ENCODE assay signal across 18 cellular contexts in genomic region chr1:26165126-26165892, GRCh38. TPM values are rescaled to one million over a fixed set of nuclear protein-coding genes. Genes with fewer than 3 reads are reported as not detected.
A peak's percentile ranks its signal among the peaks of the same experiment; 100 is the strongest.
DNase-seq lines count a peak whose midpoint lies in the region; ATAC-seq and TF ChIP-seq lines count a peak whose summit lies in the region.
"Had no signal": no experiment of that assay in that cellular context is flagged by ENCODE, and none has a peak within 500 bp of the region (broad histone marks: within the 10 kb centered on the region; RNA-seq: fewer than 3 reads in every experiment).

No MANE protein-coding gene starts in this region.

- WGBS in upper lobe of left lung, 2 donors: 61 to 62% methylated on average over 12 to 13 of the region's 13 CpGs

- peaks cover 24 to 42% (median 32%) of the 10 kb centered on the region in 4 donors for H3K4me1 ChIP-seq in upper lobe of left lung

- H3K9me3 ChIP-seq in upper lobe of left lung: no peaks in the 10 kb centered on the region
- H3K9me3 ChIP-seq: gastroesophageal sphincter, MG63, Peyer's patch had no signal

- no peaks in the 10 kb centered on the region for H3K36me3 ChIP-seq in upper lobe of left lung
- H3K36me3 ChIP-seq: gastroesophageal sphincter, MG63, Peyer's patch had no signal

- DNase-seq in T-helper 1 cell: no peak
- no peak for DNase-seq in natural killer cell treated with Interleukin-12 subunit alpha and Interleukin-12 subunit beta and Interleukin-15 and Interleukin-18, amount 100 ng/mL, for 72 hours (ENCODE audit: low spot score)
- no peak for DNase-seq in upper lobe of left lung
- DNase-seq: left colon; MG63; NCI-H2227 treated with DMSO at 0.1 percent for 48 hours; occipital lobe; Peyer's patch; stimulated activated CD4-positive, alpha-beta T cell treated with anti-CD3 and anti-CD28 coated beads, Interleukin-15, amount 100 ng/mL, for 24 hours; T1000 had no signal

- no peak for TF ChIP-seq EP300 in upper lobe of left lung (IDR thresholded peaks at IDR 0.05)

- TF ChIP-seq CTCF in upper lobe of left lung (IDR thresholded peaks at IDR 0.05): no peak

- H3K9me3 Mint-ChIP-seq in T-helper 1 cell treated with Interleukin-12 subunit alpha and Interleukin-12 subunit beta and Interleukin-4 antibody, amounts not matched to agents 30 μg/mL and 1 μg/mL, for 36 hours: no peaks in the 10 kb centered on the region
- H3K9me3 Mint-ChIP-seq in IgD-negative memory B cell: no peaks in the 10 kb centered on the region
- no peaks in the 10 kb centered on the region for H3K9me3 Mint-ChIP-seq in dendritic cell treated with granulocyte-macrophage colony-stimulating factor and Interleukin-4, amounts not matched to agents 40 ng/mL and 50 ng/mL, for 4 days
- H3K9me3 Mint-ChIP-seq in natural killer cell treated with Interleukin-12 subunit alpha and Interleukin-12 subunit beta and Interleukin-15 and Interleukin-18, amount 100 ng/mL, for 72 hours: no peaks in the 10 kb centered on the region

- H3K4me1 Mint-ChIP-seq in T-helper 1 cell treated with Interleukin-12 subunit alpha and Interleukin-12 subunit beta and Interleukin-4 antibody, amounts not matched to agents 30 μg/mL and 1 μg/mL, for 36 hours (ENCODE audit: low read depth): peaks cover 30% of the 10 kb centered on the region
- H3K4me1 Mint-ChIP-seq in IgD-negative memory B cell: peaks cover 0 to 7% (median 6%) of the 10 kb centered on the region in 3 donors
- peaks cover 31% of the 10 kb centered on the region for H3K4me1 Mint-ChIP-seq in dendritic cell treated with granulocyte-macrophage colony-stimulating factor and Interleukin-4, amounts not matched to agents 40 ng/mL and 50 ng/mL, for 4 days (ENCODE audit: low read depth)
- H3K4me1 Mint-ChIP-seq in natural killer cell treated with Interleukin-12 subunit alpha and Interleukin-12 subunit beta and Interleukin-15 and Interleukin-18, amount 100 ng/mL, for 72 hours (ENCODE audit: low read depth in 2 of 2): peaks cover 13 to 26% of the 10 kb centered on the region in 2 donors

- no peak for TF ChIP-seq POLR2A in upper lobe of left lung (IDR thresholded peaks at IDR 0.05)

- no peak overlapping the region for H3K4me3 ChIP-seq in upper lobe of left lung
- H3K4me3 ChIP-seq: MG63 had no signal

- H3K27me3 ChIP-seq in upper lobe of left lung: peaks cover 0 to 3% (median 0%) of the 10 kb centered on the region in 4 donors
- H3K27me3 ChIP-seq: gastroesophageal sphincter, MG63 had no signal

- H3K36me3 Mint-ChIP-seq in T-helper 1 cell treated with Interleukin-12 subunit alpha and Interleukin-12 subunit beta and Interleukin-4 antibody, amounts not matched to agents 30 μg/mL and 1 μg/mL, for 36 hours (ENCODE audit: low read depth): no peaks in the 10 kb centered on the region
- no peaks in the 10 kb centered on the region for H3K36me3 Mint-ChIP-seq in IgD-negative memory B cell
- peaks cover 8% of the 10 kb centered on the region for H3K36me3 Mint-ChIP-seq in dendritic cell treated with granulocyte-macrophage colony-stimulating factor and Interleukin-4, amounts not matched to agents 40 ng/mL and 50 ng/mL, for 4 days (ENCODE audit: low read depth)
- H3K36me3 Mint-ChIP-seq in natural killer cell treated with Interleukin-12 subunit alpha and Interleukin-12 subunit beta and Interleukin-15 and Interleukin-18, amount 100 ng/mL, for 72 hours: no peaks in the 10 kb centered on the region

- ATAC-seq in natural killer cell treated with Interleukin-12 subunit alpha and Interleukin-12 subunit beta and Interleukin-15 and Interleukin-18, amount 100 ng/mL, for 72 hours: no peak
- ATAC-seq in GM19324 (IDR thresholded peaks at IDR 0.05; ENCODE audit: low FRiP score, unreplicated experiment): no peak
- ATAC-seq in HG02798 (IDR thresholded peaks at IDR 0.05; ENCODE audit: poor library complexity, unreplicated experiment): no peak
- no peak for ATAC-seq in upper lobe of left lung (ENCODE audit: low FRiP score in 2 of 2)

- no peak overlapping the region for H3K27ac Mint-ChIP-seq in T-helper 1 cell treated with Interleukin-12 subunit alpha and Interleukin-12 subunit beta and Interleukin-4 antibody, amounts not matched to agents 30 μg/mL and 1 μg/mL, for 36 hours
- peak overlapping the region in 2 of 3 donors; percentile 50 to 63 for H3K27ac Mint-ChIP-seq in IgD-negative memory B cell
- H3K27ac Mint-ChIP-seq in dendritic cell treated with granulocyte-macrophage colony-stimulating factor and Interleukin-4, amounts not matched to agents 40 ng/mL and 50 ng/mL, for 4 days: peak overlapping the region; percentile 42
- peak overlapping the region in 1 of 2 donors; percentile 6 for H3K27ac Mint-ChIP-seq in natural killer cell treated with Interleukin-12 subunit alpha and Interleukin-12 subunit beta and Interleukin-15 and Interleukin-18, amount 100 ng/mL, for 72 hours

- peaks cover 58% of the 10 kb centered on the region for H3K27me3 Mint-ChIP-seq in T-helper 1 cell treated with Interleukin-12 subunit alpha and Interleukin-12 subunit beta and Interleukin-4 antibody, amounts not matched to agents 30 μg/mL and 1 μg/mL, for 36 hours (ENCODE audit: low read depth)
- H3K27me3 Mint-ChIP-seq in IgD-negative memory B cell: peaks cover 8% of the 10 kb centered on the region
- H3K27me3 Mint-ChIP-seq in dendritic cell treated with granulocyte-macrophage colony-stimulating factor and Interleukin-4, amounts not matched to agents 40 ng/mL and 50 ng/mL, for 4 days: peaks cover 55% of the 10 kb centered on the region
- peaks cover 6 to 23% of the 10 kb centered on the region in 2 donors for H3K27me3 Mint-ChIP-seq in natural killer cell treated with Interleukin-12 subunit alpha and Interleukin-12 subunit beta and Interleukin-15 and Interleukin-18, amount 100 ng/mL, for 72 hours

- H3K4me3 Mint-ChIP-seq in T-helper 1 cell treated with Interleukin-12 subunit alpha and Interleukin-12 subunit beta and Interleukin-4 antibody, amounts not matched to agents 30 μg/mL and 1 μg/mL, for 36 hours: peak overlapping the region; percentile 57
- peak overlapping the region; percentile 25 to 89 (median 32) for H3K4me3 Mint-ChIP-seq in IgD-negative memory B cell
- H3K4me3 Mint-ChIP-seq in dendritic cell treated with granulocyte-macrophage colony-stimulating factor and Interleukin-4, amounts not matched to agents 40 ng/mL and 50 ng/mL, for 4 days: peak overlapping the region; percentile 68
- H3K4me3 Mint-ChIP-seq in natural killer cell treated with Interleukin-12 subunit alpha and Interleukin-12 subunit beta and Interleukin-15 and Interleukin-18, amount 100 ng/mL, for 72 hours: peak overlapping the region; percentile 26

- intact Hi-C loops in dendritic cell treated with granulocyte-macrophage colony-stimulating factor and Interleukin-4, amounts not matched to agents 40 ng/mL and 50 ng/mL, for 4 days (cut with micrococcal nuclease): loop anchor here (5.0 kb wide), 2 partner anchors 67 to 157 kb away; partner anchors contain the start of gene CEP85

- no peak overlapping the region for H3K27ac ChIP-seq in upper lobe of left lung

RNA-seq across cellular contexts. Expression of gene C1orf232, which starts 3.5 kb away (rescaled TPM):
- polyA plus RNA-seq in IgD-negative memory B cell: not detected
- not detected for total RNA-seq in natural killer cell treated with Interleukin-12 subunit alpha and Interleukin-12 subunit beta and Interleukin-15 and Interleukin-18, amount 100 ng/mL, for 72 hours
- total RNA-seq in upper lobe of left lung: not detected
- total RNA-seq: dermis microvascular lymphatic vessel endothelial cell, gastroesophageal sphincter, left colon, occipital lobe, Peyer's patch, ureter had no signal

RNA-seq across cellular contexts. Expression of gene ZNF593, which starts 4.4 kb away (rescaled TPM):
- polyA plus RNA-seq in IgD-negative memory B cell: 43.7 TPM
- total RNA-seq in natural killer cell treated with Interleukin-12 subunit alpha and Interleukin-12 subunit beta and Interleukin-15 and Interleukin-18, amount 100 ng/mL, for 72 hours: 10 to 100 TPM; 36.6 to 73.8 TPM
- total RNA-seq in upper lobe of left lung: 10 to 100 TPM in 5 of 6 donors, 1 to 10 TPM in 1; 9.8 to 46.5 (median 29.2) TPM

RNA-seq across cellular contexts. Expression of gene ZNF593OS, which starts 6.3 kb away (rescaled TPM):
- polyA plus RNA-seq in IgD-negative memory B cell: 0.61 TPM
- not detected for total RNA-seq in natural killer cell treated with Interleukin-12 subunit alpha and Interleukin-12 subunit beta and Interleukin-15 and Interleukin-18, amount 100 ng/mL, for 72 hours
- total RNA-seq in upper lobe of left lung: not detected
- total RNA-seq: dermis microvascular lymphatic vessel endothelial cell, gastroesophageal sphincter, left colon, occipital lobe, Peyer's patch, ureter had no signal

RNA-seq across cellular contexts. Expression of gene FAM110D, which starts 6.4 kb away (rescaled TPM):
- polyA plus RNA-seq in IgD-negative memory B cell: not detected
- not detected for total RNA-seq in natural killer cell treated with Interleukin-12 subunit alpha and Interleukin-12 subunit beta and Interleukin-15 and Interleukin-18, amount 100 ng/mL, for 72 hours
- total RNA-seq in upper lobe of left lung: 1 to 10 TPM; 1.0 to 6.7 (median 4.7) TPM

RNA-seq across cellular contexts. Expression of gene CNKSR1, which starts 12.0 kb away (rescaled TPM):
- polyA plus RNA-seq in IgD-negative memory B cell: 2.2 TPM
- total RNA-seq in natural killer cell treated with Interleukin-12 subunit alpha and Interleukin-12 subunit beta and Interleukin-15 and Interleukin-18, amount 100 ng/mL, for 72 hours: 1 to 10 TPM in 1 of 2 donors, not detected in 1; 2.5 TPM
- total RNA-seq in upper lobe of left lung: 10 to 100 TPM; 20.4 to 98.5 (median 43.1) TPM
- total RNA-seq: dermis microvascular lymphatic vessel endothelial cell had no signal
